ENCODE assay signal across 17 cellular contexts in genomic region chrX:108303682-108304081, GRCh38.
"Had no signal": no experiment of that assay in that cellular context is flagged by ENCODE, and none has a peak within 500 bp of the region (broad histone marks: within the 10 kb centered on the region; RNA-seq: fewer than 3 reads in every experiment).

No MANE protein-coding gene starts in this region.

- ATAC-seq: activated CD8-positive, alpha-beta T cell treated with anti-CD3 and anti-CD28 coated beads, Interleukin-2, amount 10 ng/mL, durations not matched to agents 7 days and 5 days; T-helper 17 cell had no signal

- H3K9me3 ChIP-seq: adrenal gland had no signal

- H3K36me3 ChIP-seq: adrenal gland had no signal

- DNase-seq: activated CD4-positive, alpha-beta T cell treated with anti-CD3 and anti-CD28 coated beads for 48 hours; activated CD4-positive, alpha-beta T cell treated with anti-CD3 and anti-CD28 coated beads, Interleukin-2, amount 50 U/mL, for 4 hours; activated CD4-positive, CD25-positive, alpha-beta regulatory T cell treated with anti-CD3 and anti-CD28 coated beads, Interleukin-2, amount 50 U/mL, for 72 hours; activated CD8-positive, alpha-beta memory T cell treated with anti-CD3 and anti-CD28 coated beads, Interleukin-2, amount 50 U/mL, for 48 hours; activated CD8-positive, alpha-beta T cell treated with anti-CD3 and anti-CD28 coated beads, Interleukin-2, amount 10 ng/mL, durations not matched to agents 7 days and 5 days; activated naive CD4-positive, alpha-beta T cell treated with anti-CD3 and anti-CD28 coated beads, Interleukin-2, amount 50 U/mL, for 16 hours; activated naive CD8-positive, alpha-beta T cell treated with anti-CD3 and anti-CD28 coated beads, Interleukin-2, amount 10 ng/mL, durations not matched to agents 7 days and 5 days; activated T-cell treated with anti-CD3 and anti-CD28 coated beads, Interleukin-2, amount 50 U/mL, for 1 hour; adrenal gland; anterior cingulate cortex; central memory CD4-positive, alpha-beta T cell; NCI-H1930; NCI-H2107; NCI-H226; SIG-M5; T-helper 17 cell; T-helper 9 cell had no signal

- H3K27ac ChIP-seq: adrenal gland had no signal

- H3K4me1 ChIP-seq: adrenal gland had no signal

- H3K4me3 ChIP-seq: adrenal gland had no signal
